ENCODE assay signal across 11 cellular contexts in genomic region chr3:57017481-57017880, GRCh38. TPM values are rescaled to one million over a fixed set of nuclear protein-coding genes. Genes with fewer than 3 reads are reported as not detected.
DNase-seq lines count a peak whose midpoint lies in the region; ATAC-seq, FAIRE-seq and TF ChIP-seq lines count a peak whose summit lies in the region.
"Had no signal": no experiment of that assay in that cellular context is flagged by ENCODE, and none has a peak within 500 bp of the region (broad histone marks: within the 10 kb centered on the region; RNA-seq: fewer than 3 reads in every experiment).

No MANE protein-coding gene starts in this region.

- peak overlapping the region; percentile 88 for H2AK5ac ChIP-seq in IMR-90 (ENCODE audit: low read depth, low read length)

- H3K9me3 ChIP-seq in IMR-90 (ENCODE audit: control insufficient read depth, insufficient read depth, low read length) (no peaks in the 10 kb centered on the region), K562 (replicated peaks; ENCODE audit: control insufficient read depth, insufficient read depth, low read depth, low read length) (peaks cover 4% of the 10 kb centered on the region; the same call in 1 of the 2 replicates)
- H3K9me3 ChIP-seq: pancreas had no signal

- CTCF ChIA-PET in IMR-90 (lab: Yijun Ruan, JAX) (interaction anchor here (0.5 kb wide), 1 partner anchor 205 kb away, joined by 3 read pairs; no protein-coding TSS in a partner anchor), K562 (lab: Yijun Ruan, JAX; ENCODE audit: low intra/inter-chr PET ratio) (no interaction called here)

- TF ChIP-seq CTCF in IMR-90 (conservative IDR thresholded peaks at IDR 0.05; ENCODE audit: low read depth, low read length) (no peak), K562 (IDR thresholded peaks at IDR 0.05 in 2 of 3, conservative IDR thresholded peaks at IDR 0.05 in 1 of 3; ENCODE audit: insufficient read depth in 2 of 3, low read depth in 1 of 3, low read length in 3 of 3) (no peak), progenitor cell of endocrine pancreas (IDR thresholded peaks at IDR 0.05; ENCODE audit: unreplicated experiment) (no peak)

- peak overlapping the region; percentile 23; the same call in 1 of the 2 replicates for H4K5ac ChIP-seq in IMR-90 (ENCODE audit: low read depth, low read length)

- H3K9me1 ChIP-seq in IMR-90 (ENCODE audit: insufficient read depth, low read length) (peaks cover 11% of the 10 kb centered on the region; the same call in 1 of the 2 replicates), K562 (ENCODE audit: control insufficient read depth, insufficient read depth, low read length) (no peaks in the 10 kb centered on the region)

- DNase-seq in ACHN, result peak; percentile 16
- no peak for DNase-seq in IMR-90
- no peak for DNase-seq in K562 (ENCODE audit: extremely low read depth in 1 of 4, low spot score in 3 of 4)
- peak; percentile 82 for DNase-seq in midbrain (lab: John Stamatoyannopoulos, UW)
- no peak for DNase-seq in activated effector memory CD4-positive, alpha-beta T cell treated with anti-CD3 and anti-CD28 coated beads, Interleukin-2, amount 50 U/mL, for 16 hours
- DNase-seq in progenitor cell of endocrine pancreas (ENCODE audit: low spot score, unreplicated experiment), result no peak
- DNase-seq: effector memory CD4-positive, alpha-beta T cell; pancreas had no signal

- no peak overlapping the region for H3K4me3 ChIP-seq in IMR-90 (ENCODE audit: insufficient read depth, low read depth, low read length)
- no peak overlapping the region for H3K4me3 ChIP-seq in K562
- H3K4me3 ChIP-seq: pancreas had no signal

- ATAC-seq in IMR-90 (ENCODE audit: low read depth), result no peak
- no peak for ATAC-seq in K562
- no peak for ATAC-seq in HG02938 (IDR thresholded peaks at IDR 0.05; ENCODE audit: unreplicated experiment)
- no peak for ATAC-seq in GM18867 (IDR thresholded peaks at IDR 0.05; ENCODE audit: unreplicated experiment)

- H2AFZ ChIP-seq in IMR-90 (replicated peaks; ENCODE audit: low read length, poor library complexity) (peak overlapping the region; percentile 88), K562 (ENCODE audit: low read depth, low read length) (peak overlapping the region; percentile 46; the same call in 1 of the 2 replicates)

- 60% methylated on average over 4 of the region's 7 CpGs; no CpG with 5 or more reads in 1 of the 2 experiments for WGBS in IMR-90 (ENCODE audit: extremely low coverage in 2 of 2, insufficient read length in 1 of 2), 2 experiments
- 41% methylated on average over 7 of the region's 7 CpGs for WGBS in K562 (ENCODE audit: insufficient coverage, low coverage, missing lambda C conversion rate)

- peak overlapping the region; percentile 65 for H3K4ac ChIP-seq in IMR-90 (ENCODE audit: low read depth, low read length)

- H3K18ac ChIP-seq in IMR-90 (ENCODE audit: low read depth, low read length), result peak overlapping the region; percentile 18; the same call in 1 of the 2 replicates

- TF ChIP-seq EP300 in K562 (IDR thresholded peaks at IDR 0.05; ENCODE audit: low read length), result no peak

- peak overlapping the region; percentile 4 to 73; a peak in 3 of 4 replicates for H4K8ac ChIP-seq in IMR-90 (ENCODE audit: low read depth in 2 of 2, low read length in 2 of 2)

- H3K36me3 Mint-ChIP-seq in progenitor cell of endocrine pancreas (ENCODE audit: insufficient read depth), result peaks cover 5% of the 10 kb centered on the region

- H3K4me1 ChIP-seq in IMR-90 (ENCODE audit: control insufficient read depth, insufficient read depth, low read length) (peaks cover 10% of the 10 kb centered on the region), K562 (replicated peaks in 1 of 2; ENCODE audit: control insufficient read depth in 2 of 2, insufficient read depth in 2 of 2, low read length in 2 of 2) (peaks cover 11 to 27% of the 10 kb centered on the region in 2 experiments; a peak in 3 of 5 replicates)
- H3K4me1 ChIP-seq: pancreas had no signal

- H3K4me2 ChIP-seq in IMR-90 (ENCODE audit: low read depth, low read length) (no peak overlapping the region), K562 (ENCODE audit: insufficient read depth, low read length) (0 out of 2 replicates have a peak overlapping the region, but pooled peaks have one; percentile 57)

- H3K27ac ChIP-seq in IMR-90 (ENCODE audit: insufficient read depth, low read length) (peak overlapping the region; percentile 1; the same call in 1 of the 2 replicates), K562 (ENCODE audit: extremely low read depth, low read depth, low read length) (no peak overlapping the region)
- H3K27ac ChIP-seq: C4-2B had no signal

- peak overlapping the region; percentile 92 for H2BK120ac ChIP-seq in IMR-90 (ENCODE audit: low read depth, low read length)

- no peaks in the 10 kb centered on the region for H4K20me1 ChIP-seq in IMR-90 (ENCODE audit: insufficient read depth, low read length)
- no peaks in the 10 kb centered on the region for H4K20me1 ChIP-seq in K562 (replicated peaks; ENCODE audit: control insufficient read depth, insufficient read depth, low read length)

- peak overlapping the region; percentile 70 for H4K91ac ChIP-seq in IMR-90 (ENCODE audit: insufficient read depth, low read depth, low read length)

- no TSS peak for BruUV-seq in IMR-90 (replicated peaks; lab: Mats Ljungman, UMichigan)
- no TSS peak for BruUV-seq in K562 (replicated peaks; lab: Mats Ljungman, UMichigan)

- H2BK5ac ChIP-seq in IMR-90 (ENCODE audit: low read depth, low read length, poor library complexity, severe bottlenecking), result no peak overlapping the region

- H3K56ac ChIP-seq in IMR-90 (ENCODE audit: extremely low read depth, insufficient read depth, low read length), result no peak overlapping the region

- no peaks in the 10 kb centered on the region for H3K27me3 Mint-ChIP-seq in progenitor cell of endocrine pancreas

- peak overlapping the region; percentile 1 for H2AK9ac ChIP-seq in IMR-90 (replicated peaks; ENCODE audit: low read depth, low read length, poor library complexity)

- H3K9me3 Mint-ChIP-seq in progenitor cell of endocrine pancreas (ENCODE audit: low read depth), result peaks cover 3% of the 10 kb centered on the region

- no peak overlapping the region for H3K4me3 Mint-ChIP-seq in progenitor cell of endocrine pancreas (ENCODE audit: low read depth)

- TF ChIP-seq RAD21 in IMR-90 (IDR thresholded peaks at IDR 0.05; ENCODE audit: low read length) (no peak), K562 (CRISPR knock-in tag; conservative IDR thresholded peaks at IDR 0.05 in 1 of 2, IDR thresholded peaks at IDR 0.05 in 1 of 2) (no peak)

- no peaks in the 10 kb centered on the region; a peak in 1 of 4 replicates for H3K79me1 ChIP-seq in IMR-90 (ENCODE audit: low read depth in 1 of 2, low read length in 2 of 2)

- no peaks in the 10 kb centered on the region for H3K79me2 ChIP-seq in K562 (ENCODE audit: control insufficient read depth, insufficient read depth, low read length)

- H3K36me3 ChIP-seq in IMR-90 (ENCODE audit: control insufficient read depth, insufficient read depth, low read length), result no peaks in the 10 kb centered on the region
- H3K36me3 ChIP-seq in K562 (ENCODE audit: control insufficient read depth, insufficient read depth, low read length), result no peaks in the 10 kb centered on the region
- H3K36me3 ChIP-seq: pancreas had no signal

- no peak for FAIRE-seq in K562 (lab: Jason Lieb, UNC)
- FAIRE-seq: pancreas had no signal

- intact Hi-C loops in IMR-90 (cut with micrococcal nuclease), result no loop called here
- intact Hi-C loops in K562 (cut with micrococcal nuclease), result no loop called here

- POLR2A ChIA-PET in IMR-90 (lab: Charles Lee; ENCODE audit: unreplicated experiment), result no interaction called here
- POLR2A ChIA-PET in K562 (lab: Yijun Ruan, JAX), result no interaction called here

- in situ Hi-C loops in ACHN (cut with HindIII; ENCODE audit: low pct_ligation_motif_present, low pct_unique_long_range_greater_than_20kb, low sequenced_read_pairs), result no loop called here
- in situ Hi-C loops in IMR-90 (cut with MboI; ENCODE audit: low sequenced_read_pairs), result no loop called here
- in situ Hi-C loops in K562 (cut with MboI), result no loop called here

- H3K27ac Mint-ChIP-seq in progenitor cell of endocrine pancreas, result no peak overlapping the region

- H3K14ac ChIP-seq in IMR-90 (replicated peaks; ENCODE audit: low read depth, low read length), result peak overlapping the region; percentile 49

- dilution Hi-C loops in IMR-90 (cut with HindIII; ENCODE audit: low sequenced_read_pairs, unreplicated experiment), result no loop called here

- peak overlapping the region; percentile 69; the same call in 1 of the 2 replicates for H3K23ac ChIP-seq in IMR-90 (ENCODE audit: low read depth, low read length)

- H3K27me3 ChIP-seq in IMR-90 (ENCODE audit: control insufficient read depth, insufficient read depth, low read length), result no peaks in the 10 kb centered on the region
- H3K27me3 ChIP-seq in K562 (ENCODE audit: control insufficient read depth in 2 of 2, insufficient read depth in 2 of 2, low read length in 2 of 2), result no peaks in the 10 kb centered on the region; a peak in 1 of 5 replicates
- H3K27me3 ChIP-seq: pancreas had no signal

- H3K4me1 Mint-ChIP-seq in progenitor cell of endocrine pancreas (ENCODE audit: low read depth), result peaks cover 10% of the 10 kb centered on the region

- TF ChIP-seq POLR2A in IMR-90 (IDR thresholded peaks at IDR 0.05; ENCODE audit: low read depth, low read length) (no peak), K562 (conservative IDR thresholded peaks at IDR 0.05) (no peak)

- H2BK15ac ChIP-seq in IMR-90 (ENCODE audit: low read depth, low read length), result peak overlapping the region; percentile 81; the same call in 2 of the 3 replicates

- H2BK20ac ChIP-seq in IMR-90 (ENCODE audit: low read depth, low read length), result peak overlapping the region; percentile 66

- no peak overlapping the region for H3K9ac ChIP-seq in IMR-90 (ENCODE audit: low read depth, low read length)
- no peak overlapping the region for H3K9ac ChIP-seq in K562 (ENCODE audit: insufficient read depth in 1 of 2, low read depth in 2 of 2, low read length in 2 of 2)

RNA-seq across cellular contexts. Expression of gene SPATA12, which starts 43.0 kb away (rescaled TPM):
- under 0.01 TPM in 1 of 2 replicates, not detected in the other for total RNA-seq in IMR-90 (2012; rRNA removed)
- polyA plus RNA-seq in IMR-90 (2012; rRNA removed), result not detected in 2 replicates
- polyA plus RNA-seq in IMR-90 (2012; cell fraction: cytosol; rRNA removed), result not detected in 2 replicates
- polyA plus RNA-seq in IMR-90 (2012; cell fraction: nucleus; rRNA removed; ENCODE audit: low replicate concordance), result not detected in 2 replicates
- not detected in 2 replicates for total RNA-seq in K562 (2011; cell fraction: chromatin; rRNA removed; ENCODE audit: low replicate concordance)
- total RNA-seq in K562 (2011; cell fraction: nucleolus; rRNA removed), result not detected in 2 replicates
- total RNA-seq in K562 (2011; cell fraction: nucleoplasm; rRNA removed), result not detected in 2 replicates
- not detected in 2 replicates for total RNA-seq in K562 (2014; rRNA removed)
- not detected in 2 replicates for total RNA-seq in K562 (2014; rRNA removed; fragmentation: Illumina TruSeq; extraction: Trizol)
- total RNA-seq in K562 (2015; rRNA removed; fragmentation: Illumina TruSeq; extraction: Trizol), result not detected in 2 replicates
- not detected in 2 replicates for total RNA-seq in K562 (2021)
- polyA plus RNA-seq in K562 (2011; rRNA removed), result not detected in 2 replicates
- polyA plus RNA-seq in K562 (2011; cell fraction: cytosol; rRNA removed), result not detected in 2 replicates
- polyA plus RNA-seq in K562 (2011; cell fraction: nucleus; rRNA removed), result not detected in 2 replicates
- polyA plus RNA-seq in K562 (2012), result not detected in 2 replicates
- not detected in 2 replicates for polyA plus RNA-seq in K562 (2014; fragmentation: Illumina TruSeq; extraction: Trizol)
- polyA plus RNA-seq in K562 (2014; fragmentation: Nextera tagmentation; extraction: Ambion mirVana), result not detected
- polyA plus RNA-seq in K562 (2014; rRNA removed), result not detected in 2 replicates
- not detected in 2 replicates for polyA minus RNA-seq in K562 (2011; rRNA and poly(A)+ RNA removed)
- not detected in 2 replicates for polyA minus RNA-seq in K562 (2011; cell fraction: cytosol; rRNA and poly(A)+ RNA removed)
- polyA minus RNA-seq in K562 (2011; cell fraction: nucleus; rRNA and poly(A)+ RNA removed), result not detected in 2 replicates
- total RNA-seq in progenitor cell of endocrine pancreas, result 0.14 and 0.16 TPM in 2 replicates
- polyA plus RNA-seq: pancreas had no signal

Comparison
In these comparisons a context has a peak if more than half of its experiments do, and no peak if none do; other contexts are left out.
1. DNase-seq: peak in ACHN (single experiment) and midbrain (single experiment); none in IMR-90 (single experiment), K562 (0 of 4), activated effector memory CD4-positive, alpha-beta T cell treated with anti-CD3 and anti-CD28 coated beads, Interleukin-2, amount 50 U/mL, for 16 hours (single experiment) and progenitor cell of endocrine pancreas (single experiment).